In the genomic region with DNA sequence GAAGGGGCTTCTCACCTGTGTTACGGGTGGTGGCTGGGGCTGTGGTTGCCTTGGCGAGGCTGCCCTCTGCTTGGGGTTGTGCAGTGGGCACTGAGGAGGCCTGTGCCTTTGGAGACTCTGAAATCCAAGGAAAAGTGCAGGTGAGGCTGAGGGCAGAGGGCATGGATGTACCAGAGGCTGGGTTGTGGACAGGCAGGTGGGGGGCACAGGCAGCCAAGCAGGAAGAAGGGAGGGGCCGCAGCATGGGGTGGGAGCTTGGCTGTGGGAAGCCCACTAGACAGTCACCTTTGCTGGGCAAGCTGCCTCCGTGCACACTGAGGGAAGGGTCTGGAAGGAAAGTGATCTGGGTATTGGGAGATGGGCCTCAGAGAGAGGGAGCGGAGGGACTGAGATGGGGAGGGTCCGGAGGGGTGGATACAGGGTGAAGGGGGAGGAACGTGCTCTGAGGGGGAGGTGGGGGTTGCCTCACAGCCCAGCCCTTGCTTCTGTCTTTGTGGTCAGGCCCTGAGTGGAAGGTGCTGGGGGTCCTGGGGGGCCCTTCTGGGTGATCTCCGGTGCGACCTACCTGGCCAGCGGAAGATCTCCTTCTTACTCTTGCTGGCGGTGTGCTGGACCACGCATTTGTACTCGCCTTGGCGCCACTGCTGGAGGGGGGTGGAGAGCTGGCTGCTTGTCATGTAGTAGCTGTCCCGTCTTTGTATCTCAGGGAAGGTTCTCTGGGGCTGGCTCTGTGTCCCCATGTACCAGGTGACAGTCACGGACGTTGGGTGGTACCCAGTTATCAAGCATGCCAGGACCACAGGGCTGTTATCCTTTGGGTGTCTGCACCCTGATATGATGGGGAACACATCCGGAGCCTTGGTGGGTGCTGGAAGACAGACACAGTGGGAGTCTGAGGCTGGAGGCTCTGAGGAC, we compare ENCODE assay signal across 27 cellular contexts.
DNase-seq lines count a peak whose midpoint lies in the region; ATAC-seq, FAIRE-seq and TF ChIP-seq lines count a peak whose summit lies in the region.
"Had no signal": no experiment of that assay in that cellular context is flagged by ENCODE, and none has a peak within 500 bp of the region (broad histone marks: within the 10 kb centered on the region; RNA-seq: fewer than 3 reads in every experiment).

No MANE protein-coding gene starts in this region.

- H3K9me3 ChIP-seq in breast epithelium (peaks cover 11 to 12% of the 10 kb centered on the region in 2 donors), mammary epithelial cell (replicated peaks; ENCODE audit: insufficient read depth, low read length) (peaks cover 54% of the 10 kb centered on the region), suprapubic skin (no peaks in the 10 kb centered on the region)
- H3K9me3 ChIP-seq: BLaER1 treated with 17β-estradiol and CSF1 and Interleukin-3, amounts not matched to agents 10 nM and 100 nM; Caco-2; ovary had no signal

- H2AFZ ChIP-seq in mammary epithelial cell (ENCODE audit: low read depth, low read length), result no peak overlapping the region

- H4K20me1 ChIP-seq in mammary epithelial cell (ENCODE audit: insufficient read depth, low read length), result no peaks in the 10 kb centered on the region

- H3K27ac ChIP-seq in breast epithelium (no peak overlapping the region), mammary epithelial cell (ENCODE audit: insufficient read depth, low read depth, low read length) (no peak overlapping the region), suprapubic skin (no peak overlapping the region)
- H3K27ac ChIP-seq: heart right ventricle, ovary had no signal

- peak; percentile 7 to 46 for DNase-seq in breast epithelium (ENCODE audit: low spot score in 2 of 2)
- DNase-seq in mammary epithelial cell, result no peak
- DNase-seq in GM12891 (ENCODE audit: insufficient read length, low spot score), result no peak
- no peak for DNase-seq in erythroblast (lab: John Stamatoyannopoulos, UW)
- DNase-seq in suprapubic skin (ENCODE audit: low spot score in 2 of 2), result peak; percentile 50 to 56
- DNase-seq in amygdala (lab: John Stamatoyannopoulos, UW), result no peak
- DNase-seq: ACHN; activated CD4-positive, CD25-positive, alpha-beta regulatory T cell treated with anti-CD3 and anti-CD28 coated beads, Interleukin-2, amount 50 U/mL, for 72 hours; Caco-2; caudate nucleus; dermis blood vessel endothelial cell; DMS79 treated with DMSO at 0.1 percent for 48 hours; natural killer cell; NCI-H146; NCI-H2171; NCI-H526; retina; stimulated activated CD4-positive, alpha-beta T cell treated with anti-CD3 and anti-CD28 coated beads, Interleukin-4, amount 100 ng/mL, for 4 hours had no signal

- no peak for FAIRE-seq in GM12891 (lab: Jason Lieb, UNC)
- FAIRE-seq: H54, TTC549 had no signal

- TF ChIP-seq CTCF in breast epithelium (IDR thresholded peaks at IDR 0.05), result no peak
- no peak for TF ChIP-seq CTCF in mammary epithelial cell (conservative IDR thresholded peaks at IDR 0.05 in 1 of 2, IDR thresholded peaks at IDR 0.05 in 1 of 2; ENCODE audit: extremely low read depth in 1 of 2, insufficient read depth in 1 of 2, low read depth in 1 of 2, low read length in 2 of 2)
- no peak for TF ChIP-seq CTCF in suprapubic skin (IDR thresholded peaks at IDR 0.05)

- no peak overlapping the region for H3K9ac ChIP-seq in mammary epithelial cell (ENCODE audit: insufficient read depth, low read length)
- H3K9ac ChIP-seq: BLaER1 treated with 17β-estradiol and CSF1 and Interleukin-3, amounts not matched to agents 10 nM and 100 nM had no signal

- in situ Hi-C loops in mammary epithelial cell (cut with MboI; ENCODE audit: low sequenced_read_pairs in 2 of 2), result no loop called here

- no peak overlapping the region for H3K4me3 ChIP-seq in breast epithelium
- no peak overlapping the region for H3K4me3 ChIP-seq in mammary epithelial cell (replicated peaks in 1 of 3; ENCODE audit: insufficient read depth in 1 of 3, low read depth in 2 of 3, low read length in 3 of 3)
- no peak overlapping the region for H3K4me3 ChIP-seq in suprapubic skin
- H3K4me3 ChIP-seq: BLaER1 treated with 17β-estradiol and CSF1 and Interleukin-3, amounts not matched to agents 10 nM and 100 nM; heart right ventricle; ovary had no signal

- CTCF ChIA-PET in mammary epithelial cell (lab: Charles Lee; ENCODE audit: low non-redundant PET), result no interaction called here

- H3K27me3 ChIP-seq in breast epithelium, result peaks cover 0 to 9% of the 10 kb centered on the region in 2 donors
- no peaks in the 10 kb centered on the region for H3K27me3 ChIP-seq in mammary epithelial cell (ENCODE audit: insufficient read depth, low read length)
- H3K27me3 ChIP-seq in suprapubic skin, result no peaks in the 10 kb centered on the region
- H3K27me3 ChIP-seq: BLaER1 treated with 17β-estradiol and CSF1 and Interleukin-3, amounts not matched to agents 10 nM and 100 nM; ovary had no signal

- no peak overlapping the region for H3K4me2 ChIP-seq in mammary epithelial cell (ENCODE audit: insufficient read depth, low read depth, low read length)
- H3K4me2 ChIP-seq: BLaER1 treated with 17β-estradiol and CSF1 and Interleukin-3, amounts not matched to agents 10 nM and 100 nM had no signal

- no peak for TF ChIP-seq EP300 in suprapubic skin (IDR thresholded peaks at IDR 0.05)

- H3K36me3 ChIP-seq in breast epithelium (no peaks in the 10 kb centered on the region), mammary epithelial cell (ENCODE audit: insufficient read depth, low read length) (no peaks in the 10 kb centered on the region), suprapubic skin (no peaks in the 10 kb centered on the region)
- H3K36me3 ChIP-seq: heart right ventricle, ovary had no signal

- H3K79me2 ChIP-seq in mammary epithelial cell (ENCODE audit: insufficient read depth, low read length), result no peaks in the 10 kb centered on the region

- TF ChIP-seq POLR2A in breast epithelium (IDR thresholded peaks at IDR 0.05) (no peak), GM12891 (IDR thresholded peaks at IDR 0.05; ENCODE audit: low read depth, low read length) (peak; percentile 18), erythroblast (IDR thresholded peaks at IDR 0.05; ENCODE audit: low read length) (peak; percentile 76), suprapubic skin (IDR thresholded peaks at IDR 0.05) (no peak)

- intact Hi-C loops in breast epithelium (cut with DNase I; ENCODE audit: low total_unique reads), result loop anchor here (5.0 kb wide), 1 partner anchor 1303 kb away; no protein-coding TSS in a partner anchor
- intact Hi-C loops in mammary epithelial cell (cut with micrococcal nuclease), result no loop called here

- BruUV-seq in mammary epithelial cell (replicated peaks; lab: Mats Ljungman, UMichigan), result no TSS peak

- ATAC-seq in GM18867 (IDR thresholded peaks at IDR 0.05; ENCODE audit: unreplicated experiment) (no peak), HG03039 (IDR thresholded peaks at IDR 0.05; ENCODE audit: unreplicated experiment) (no peak)
- ATAC-seq: activated naive CD4-positive, alpha-beta T cell treated with anti-CD3 and anti-CD28 coated beads, Interleukin-2, amount 50 U/mL, for 72 hours; heart right ventricle; left colon had no signal

- no peaks in the 10 kb centered on the region for H3K4me1 ChIP-seq in breast epithelium
- H3K4me1 ChIP-seq in mammary epithelial cell (ENCODE audit: insufficient read depth, low read length), result no peaks in the 10 kb centered on the region
- H3K4me1 ChIP-seq in suprapubic skin, result no peaks in the 10 kb centered on the region
- H3K4me1 ChIP-seq: Caco-2, heart right ventricle had no signal

- dilution Hi-C loops in mammary epithelial cell (cut with HindIII; ENCODE audit: low sequenced_read_pairs), result no loop called here

- WGBS in mammary epithelial cell (ENCODE audit: low coverage, missing lambda C conversion rate), result 92% methylated on average over 9 of the region's 18 CpGs
- WGBS in suprapubic skin, result 87% methylated on average over 14 of the region's 18 CpGs

TF ChIP-seq in GM12891, 5 proteins besides CTCF, POLR2A, EP300 and RAD21:
- TF ChIP-seq SPI1 (IDR thresholded peaks at IDR 0.05; ENCODE audit: low read depth, low read length), result no peak
- no peak for TF ChIP-seq TAF1 (IDR thresholded peaks at IDR 0.05; ENCODE audit: low read depth, low read length)
- TF ChIP-seq POLR2AphosphoS5 (IDR thresholded peaks at IDR 0.05; ENCODE audit: low read depth, low read length), result peak; percentile 7

Comparison
In these comparisons a context has a peak if more than half of its experiments do, and no peak if none do; other contexts are left out.
1. DNase-seq: peak in breast epithelium (2 of 2) and suprapubic skin (2 of 2); none in mammary epithelial cell (single experiment), GM12891 (single experiment), erythroblast (0 of 2) and amygdala (0 of 56).
2. POLR2A ChIP-seq: peak in GM12891 (single experiment) and erythroblast (single experiment); none in breast epithelium (single experiment) and suprapubic skin (0 of 2).